Comparison of ENCODE assay signal across 9 cellular contexts in genomic region chr7:105656922-105657521, GRCh38.
DNase-seq lines count a peak whose midpoint lies in the region; ATAC-seq, FAIRE-seq and TF ChIP-seq lines count a peak whose summit lies in the region.
"Had no signal": no experiment of that assay in that cellular context is flagged by ENCODE, and none has a peak within 500 bp of the region (broad histone marks: within the 10 kb centered on the region; RNA-seq: fewer than 3 reads in every experiment).

No MANE protein-coding gene starts in this region.

- H3K27ac Mint-ChIP-seq in mesothelial cell of epicardium, result no peak overlapping the region
- no peak overlapping the region for H3K27ac Mint-ChIP-seq in stimulated activated naive CD8-positive, alpha-beta T cell treated with anti-CD3 and anti-CD28 coated beads, Interleukin-15, amount 100 ng/mL, for 72 hours
- H3K27ac Mint-ChIP-seq: T-helper 1 cell treated with Interleukin-12 subunit alpha and Interleukin-12 subunit beta and Interleukin-4 antibody, amounts not matched to agents 30 μg/mL and 1 μg/mL, for 36 hours had no signal

- H3K9me3 Mint-ChIP-seq in mesothelial cell of epicardium, result no peaks in the 10 kb centered on the region
- H3K9me3 Mint-ChIP-seq in stimulated activated naive CD8-positive, alpha-beta T cell treated with anti-CD3 and anti-CD28 coated beads, Interleukin-15, amount 100 ng/mL, for 72 hours, result no peaks in the 10 kb centered on the region
- H3K9me3 Mint-ChIP-seq: T-helper 1 cell treated with Interleukin-12 subunit alpha and Interleukin-12 subunit beta and Interleukin-4 antibody, amounts not matched to agents 30 μg/mL and 1 μg/mL, for 36 hours had no signal

- H3K27me3 Mint-ChIP-seq in mesothelial cell of epicardium (ENCODE audit: low read depth), result no peaks in the 10 kb centered on the region
- no peaks in the 10 kb centered on the region for H3K27me3 Mint-ChIP-seq in stimulated activated naive CD8-positive, alpha-beta T cell treated with anti-CD3 and anti-CD28 coated beads, Interleukin-15, amount 100 ng/mL, for 72 hours

- peaks cover 15% of the 10 kb centered on the region for H3K4me1 Mint-ChIP-seq in mesothelial cell of epicardium
- peaks cover 6% of the 10 kb centered on the region for H3K4me1 Mint-ChIP-seq in stimulated activated naive CD8-positive, alpha-beta T cell treated with anti-CD3 and anti-CD28 coated beads, Interleukin-15, amount 100 ng/mL, for 72 hours

- peak; percentile 44 for DNase-seq in D721Med (ENCODE audit: insufficient read length, low spot score)
- no peak for DNase-seq in HFF-Myc (ENCODE audit: extremely low read depth, low read depth)
- peak; percentile 70 for DNase-seq in T-helper 9 cell
- no peak for DNase-seq in astrocyte of the spinal cord (ENCODE audit: low read depth, low spot score)
- DNase-seq in mesothelial cell of epicardium (ENCODE audit: low spot score in 2 of 2, unreplicated experiment in 2 of 2), result no peak
- DNase-seq in stimulated activated naive CD8-positive, alpha-beta T cell treated with anti-CD3 and anti-CD28 coated beads, Interleukin-15, amount 100 ng/mL, for 72 hours, result peak; percentile 56 to 64

- H3K4me3 ChIP-seq in HFF-Myc (replicated peaks; ENCODE audit: low read depth, low read length) (no peak overlapping the region), astrocyte of the spinal cord (ENCODE audit: low read depth, low read length) (no peak overlapping the region)

- no peak for FAIRE-seq in D721Med (lab: Jason Lieb, UNC)

- in situ Hi-C loops in astrocyte of the spinal cord (cut with HindIII; ENCODE audit: low sequenced_read_pairs), result no loop called here

- peaks cover 19% of the 10 kb centered on the region for H3K36me3 Mint-ChIP-seq in mesothelial cell of epicardium

- no peak overlapping the region for H3K4me3 Mint-ChIP-seq in mesothelial cell of epicardium
- H3K4me3 Mint-ChIP-seq in stimulated activated naive CD8-positive, alpha-beta T cell treated with anti-CD3 and anti-CD28 coated beads, Interleukin-15, amount 100 ng/mL, for 72 hours, result no peak overlapping the region
- H3K4me3 Mint-ChIP-seq: T-helper 1 cell treated with Interleukin-12 subunit alpha and Interleukin-12 subunit beta and Interleukin-4 antibody, amounts not matched to agents 30 μg/mL and 1 μg/mL, for 36 hours had no signal

- ATAC-seq in stimulated activated naive CD8-positive, alpha-beta T cell treated with anti-CD3 and anti-CD28 coated beads, Interleukin-15, amount 100 ng/mL, for 72 hours, result peak; percentile 63
- no peak for ATAC-seq in HG02759 (IDR thresholded peaks at IDR 0.05; ENCODE audit: unreplicated experiment)
- no peak for ATAC-seq in HG02642 (IDR thresholded peaks at IDR 0.05; ENCODE audit: poor library complexity, unreplicated experiment)

- TF ChIP-seq CTCF in D721Med (IDR thresholded peaks at IDR 0.05; ENCODE audit: insufficient read depth, missing control alignments) (peak; percentile 54), HFF-Myc (IDR thresholded peaks at IDR 0.05; ENCODE audit: low read depth, low read length, missing control alignments) (peak; percentile 83), astrocyte of the spinal cord (IDR thresholded peaks at IDR 0.05; ENCODE audit: low read depth, low read length) (peak; percentile 67), mesothelial cell of epicardium (IDR thresholded peaks at IDR 0.05; ENCODE audit: unreplicated experiment) (peak; percentile 64)

Comparison
In these comparisons a context has a peak if more than half of its experiments do, and no peak if none do; other contexts are left out.
1. DNase-seq: peak in D721Med (single experiment), T-helper 9 cell (single experiment) and stimulated activated naive CD8-positive, alpha-beta T cell treated with anti-CD3 and anti-CD28 coated beads, Interleukin-15, amount 100 ng/mL, for 72 hours (2 of 2); none in HFF-Myc (single experiment), astrocyte of the spinal cord (single experiment) and mesothelial cell of epicardium (0 of 2).
2. Peak in every context shown above with its lines, with median percentiles within 50 percentile points of each other: CTCF ChIP-seq.